Comparison of ENCODE assay signal across 28 cellular contexts in the genomic region with DNA sequence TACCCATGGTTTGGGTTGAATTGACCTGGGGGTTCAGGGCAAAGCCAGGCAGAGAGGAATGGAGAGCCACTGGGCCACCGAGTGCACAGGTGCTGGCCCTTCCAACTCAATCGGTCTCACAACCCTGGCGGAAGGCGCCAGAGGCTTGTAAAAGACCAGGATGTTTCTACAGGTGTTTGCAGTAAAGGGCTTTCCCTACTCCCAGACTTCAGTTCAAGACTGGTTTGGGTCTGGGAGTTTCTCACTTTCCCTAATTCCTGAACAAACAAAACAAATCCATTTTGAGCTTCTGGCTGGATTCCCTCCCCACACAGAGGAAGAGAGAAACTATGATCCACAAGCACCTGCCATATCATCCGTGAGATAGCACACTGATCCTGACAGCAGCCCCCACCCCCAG.
"Had no signal": no experiment of that assay in that cellular context is flagged by ENCODE, and none has a peak within 500 bp of the region (broad histone marks: within the 10 kb centered on the region; RNA-seq: fewer than 3 reads in every experiment).

No MANE protein-coding gene starts in this region.

- H3K27ac Mint-ChIP-seq: activated CD4-positive, alpha-beta memory T cell treated with anti-CD3 and anti-CD28 coated beads, Interleukin-2, amount 10 ng/mL, durations not matched to agents 7 days and 5 days; activated CD4-positive, alpha-beta T cell treated with anti-CD3 and anti-CD28 coated beads, Interleukin-2, amount 10 ng/mL, durations not matched to agents 7 days and 5 days; activated naive CD4-positive, alpha-beta T cell treated with anti-CD3 and anti-CD28 coated beads, Interleukin-2, amount 50 U/mL, for 72 hours; activated T-cell treated with anti-CD3 and anti-CD28 coated beads, Interleukin-2, amount 50 U/mL, for 24 hours; activated T-helper 17 cell treated with anti-CD3 and anti-CD28 coated beads, Interleukin-2, amount 50 U/mL, for 72 hours; naive thymus-derived CD4-positive, alpha-beta T cell; stimulated activated effector memory CD8-positive, alpha-beta T cell treated with anti-CD3 and anti-CD28 coated beads, Interleukin-12 subunit alpha, Interleukin-12 subunit beta, amount 100 ng/mL, for 72 hours; stimulated activated naive CD8-positive, alpha-beta T cell treated with anti-CD3 and anti-CD28 coated beads, Interleukin-15, Interleukin-2, amounts not matched to agents 100 ng/mL and 50 ng/mL, for 24 hours; WTC11 had no signal

- H3K36me3 ChIP-seq: heart right ventricle, left lung, pancreas, sigmoid colon, upper lobe of left lung had no signal

- H3K4me3 Mint-ChIP-seq: activated CD4-positive, alpha-beta memory T cell treated with anti-CD3 and anti-CD28 coated beads, Interleukin-2, amount 10 ng/mL, durations not matched to agents 7 days and 5 days; activated CD4-positive, alpha-beta T cell treated with anti-CD3 and anti-CD28 coated beads, Interleukin-2, amount 10 ng/mL, durations not matched to agents 7 days and 5 days; activated T-cell treated with anti-CD3 and anti-CD28 coated beads, Interleukin-2, amount 50 U/mL, for 24 hours; activated T-helper 17 cell treated with anti-CD3 and anti-CD28 coated beads, Interleukin-2, amount 50 U/mL, for 72 hours; central memory CD8-positive, alpha-beta T cell; naive thymus-derived CD4-positive, alpha-beta T cell; stimulated activated effector memory CD8-positive, alpha-beta T cell treated with anti-CD3 and anti-CD28 coated beads, Interleukin-12 subunit alpha, Interleukin-12 subunit beta, amount 100 ng/mL, for 72 hours; stimulated activated naive CD8-positive, alpha-beta T cell treated with anti-CD3 and anti-CD28 coated beads, Interleukin-15, Interleukin-2, amounts not matched to agents 100 ng/mL and 50 ng/mL, for 24 hours; WTC11 had no signal

- H3K36me3 Mint-ChIP-seq: activated naive CD4-positive, alpha-beta T cell treated with anti-CD3 and anti-CD28 coated beads, Interleukin-2, amount 50 U/mL, for 72 hours; naive thymus-derived CD4-positive, alpha-beta T cell; stimulated activated effector memory CD8-positive, alpha-beta T cell treated with anti-CD3 and anti-CD28 coated beads, Interleukin-12 subunit alpha, Interleukin-12 subunit beta, amount 100 ng/mL, for 72 hours; WTC11 had no signal

- H3K27me3 Mint-ChIP-seq: activated CD4-positive, alpha-beta memory T cell treated with anti-CD3 and anti-CD28 coated beads, Interleukin-2, amount 10 ng/mL, durations not matched to agents 7 days and 5 days; activated CD4-positive, alpha-beta T cell treated with anti-CD3 and anti-CD28 coated beads, Interleukin-2, amount 10 ng/mL, durations not matched to agents 7 days and 5 days; activated T-cell treated with anti-CD3 and anti-CD28 coated beads, Interleukin-2, amount 50 U/mL, for 24 hours; activated T-helper 17 cell treated with anti-CD3 and anti-CD28 coated beads, Interleukin-2, amount 50 U/mL, for 72 hours had no signal

- H3K9me3 ChIP-seq: heart right ventricle, left lung, pancreas, psoas muscle, sigmoid colon, upper lobe of left lung had no signal

- H3K4me3 ChIP-seq: dorsolateral prefrontal cortex, heart right ventricle, left lung, lung, pancreas, psoas muscle, sigmoid colon, upper lobe of left lung had no signal

- H3K4me1 ChIP-seq: pancreas, psoas muscle, sigmoid colon had no signal

- ATAC-seq: activated naive CD4-positive, alpha-beta T cell treated with anti-CD3 and anti-CD28 coated beads, Interleukin-2, amount 50 U/mL, for 72 hours; activated T-helper 17 cell treated with anti-CD3 and anti-CD28 coated beads, Interleukin-2, amount 50 U/mL, for 72 hours; psoas muscle; stimulated activated effector memory CD8-positive, alpha-beta T cell treated with anti-CD3 and anti-CD28 coated beads, Interleukin-12 subunit alpha, Interleukin-12 subunit beta, amount 100 ng/mL, for 72 hours; WTC11 had no signal

- H3K4me1 Mint-ChIP-seq: activated CD4-positive, alpha-beta memory T cell treated with anti-CD3 and anti-CD28 coated beads, Interleukin-2, amount 10 ng/mL, durations not matched to agents 7 days and 5 days; activated CD4-positive, alpha-beta T cell treated with anti-CD3 and anti-CD28 coated beads, Interleukin-2, amount 10 ng/mL, durations not matched to agents 7 days and 5 days; activated T-helper 17 cell treated with anti-CD3 and anti-CD28 coated beads, Interleukin-2, amount 50 U/mL, for 72 hours; central memory CD8-positive, alpha-beta T cell; stimulated activated effector memory CD8-positive, alpha-beta T cell treated with anti-CD3 and anti-CD28 coated beads, Interleukin-12 subunit alpha, Interleukin-12 subunit beta, amount 100 ng/mL, for 72 hours; WTC11 had no signal

- DNase-seq: activated CD4-positive, alpha-beta memory T cell treated with anti-CD3 and anti-CD28 coated beads, Interleukin-2, amount 10 ng/mL, durations not matched to agents 7 days and 5 days; activated CD4-positive, alpha-beta T cell treated with anti-CD3 and anti-CD28 coated beads for 1 hour; activated CD4-positive, alpha-beta T cell treated with anti-CD3 and anti-CD28 coated beads, Interleukin-2, amount 10 ng/mL, durations not matched to agents 7 days and 5 days; activated CD8-positive, alpha-beta memory T cell treated with anti-CD3 and anti-CD28 coated beads, Interleukin-2, amount 50 U/mL, for 48 hours; activated T-cell treated with anti-CD3 and anti-CD28 coated beads, Interleukin-2, amount 50 U/mL, for 24 hours; anterior cingulate cortex; dorsolateral prefrontal cortex; effector memory CD4-positive, alpha-beta T cell; heart right ventricle; kidney glomerular epithelial cell; left lung; naive thymus-derived CD4-positive, alpha-beta T cell; nucleus accumbens; pancreas; psoas muscle; sigmoid colon; small intestine; stimulated activated CD4-positive, alpha-beta T cell treated with anti-CD3 and anti-CD28 coated beads, Interleukin-4, amount 100 ng/mL, for 24 hours; substantia nigra; T-helper 2 cell; upper lobe of left lung had no signal

- H3K9me3 Mint-ChIP-seq: activated CD4-positive, alpha-beta memory T cell treated with anti-CD3 and anti-CD28 coated beads, Interleukin-2, amount 10 ng/mL, durations not matched to agents 7 days and 5 days; activated CD4-positive, alpha-beta T cell treated with anti-CD3 and anti-CD28 coated beads, Interleukin-2, amount 10 ng/mL, durations not matched to agents 7 days and 5 days; activated naive CD4-positive, alpha-beta T cell treated with anti-CD3 and anti-CD28 coated beads, Interleukin-2, amount 50 U/mL, for 72 hours; activated T-cell treated with anti-CD3 and anti-CD28 coated beads, Interleukin-2, amount 50 U/mL, for 24 hours; activated T-helper 17 cell treated with anti-CD3 and anti-CD28 coated beads, Interleukin-2, amount 50 U/mL, for 72 hours; stimulated activated naive CD8-positive, alpha-beta T cell treated with anti-CD3 and anti-CD28 coated beads, Interleukin-15, Interleukin-2, amounts not matched to agents 100 ng/mL and 50 ng/mL, for 24 hours; WTC11 had no signal
